Comparison of ENCODE assay signal across 9 cellular contexts in genomic region chr3:4492240-4493007, GRCh38. TPM values are rescaled to one million over a fixed set of nuclear protein-coding genes. Genes with fewer than 3 reads are reported as not detected.
A peak's percentile ranks its signal among the peaks of the same experiment; 100 is the strongest.
DNase-seq lines count a peak whose midpoint lies in the region; ATAC-seq, FAIRE-seq and TF ChIP-seq lines count a peak whose summit lies in the region.
"Had no signal": no experiment of that assay in that cellular context is flagged by ENCODE, and none has a peak within 500 bp of the region (broad histone marks: within the 10 kb centered on the region; RNA-seq: fewer than 3 reads in every experiment).

No MANE protein-coding gene starts in this region.

- no peaks in the 10 kb centered on the region for H3K9me3 ChIP-seq in upper lobe of right lung

- H3K4me1 ChIP-seq in upper lobe of right lung = peaks cover 15% of the 10 kb centered on the region

- H3K4me3 ChIP-seq in fibroblast of villous mesenchyme (ENCODE audit: low read depth, low read length) = peak overlapping the region; percentile 85
- H3K4me3 ChIP-seq in upper lobe of right lung = peak overlapping the region; percentile 76

- peaks cover 20% of the 10 kb centered on the region for H3K36me3 Mint-ChIP-seq in nephron progenitor cell (ENCODE audit: low read depth)

- DNase-seq in DMS79 (lab: John Stamatoyannopoulos, UW) (peak; percentile 65), RCC 7860 (ENCODE audit: low spot score) (peak; percentile 28), activated gamma-delta T cell (lab: John Stamatoyannopoulos, UW) (peak; percentile 10), fibroblast of villous mesenchyme (ENCODE audit: low read depth) (peak; percentile 81), nephron progenitor cell (peak; percentile 57), upper lobe of right lung (peak; percentile 79)

- ATAC-seq in HG03045 (IDR thresholded peaks at IDR 0.05; ENCODE audit: unreplicated experiment) (peak; percentile 15), upper lobe of right lung (peak; percentile 59), HG02678 (IDR thresholded peaks at IDR 0.05; ENCODE audit: unreplicated experiment) (no peak)

- H3K27ac ChIP-seq in upper lobe of right lung = peak overlapping the region; percentile 85

- H3K4me1 Mint-ChIP-seq in nephron progenitor cell = peaks cover 55% of the 10 kb centered on the region

- H3K27ac Mint-ChIP-seq in nephron progenitor cell = peak overlapping the region; percentile 91

- intact Hi-C loops in upper lobe of right lung (cut with DNase I) = no loop called here

- H3K9me3 Mint-ChIP-seq in nephron progenitor cell = no peaks in the 10 kb centered on the region

- peak overlapping the region; percentile 97 for H3K4me3 Mint-ChIP-seq in nephron progenitor cell

- no peaks in the 10 kb centered on the region for H3K36me3 ChIP-seq in upper lobe of right lung

- TF ChIP-seq CTCF in fibroblast of villous mesenchyme (IDR thresholded peaks at IDR 0.05; ENCODE audit: insufficient read depth, low read depth, low read length) (no peak), nephron progenitor cell (IDR thresholded peaks at IDR 0.05) (no peak), upper lobe of right lung (IDR thresholded peaks at IDR 0.05) (no peak)

- no peaks in the 10 kb centered on the region for H3K27me3 ChIP-seq in upper lobe of right lung

- peaks cover 3% of the 10 kb centered on the region for H3K27me3 Mint-ChIP-seq in nephron progenitor cell (ENCODE audit: low read depth, poor library complexity)

- FAIRE-seq in RCC 7860 (lab: Jason Lieb, UNC) = no peak
- FAIRE-seq: colon had no signal

RNA-seq across cellular contexts. Expression of gene ITPR1, which starts 0.7 kb away (rescaled TPM):
- total RNA-seq in fibroblast of villous mesenchyme = 13.9 and 16.4 TPM in 2 replicates
- 91.7 TPM for total RNA-seq in upper lobe of right lung

RNA-seq across cellular contexts. Expression of gene SUMF1, which starts 25.4 kb away (rescaled TPM):
- total RNA-seq in fibroblast of villous mesenchyme = 41.9 and 47.4 TPM in 2 replicates
- total RNA-seq in upper lobe of right lung = 33.3 TPM

Comparison
In these comparisons a context has a peak if more than half of its experiments do, and no peak if none do; other contexts are left out.
1. DNase-seq: peak in every context shown above with its lines; median percentile 81 in fibroblast of villous mesenchyme; 79 in upper lobe of right lung; 65 in DMS79; 57 in nephron progenitor cell; 28 in RCC 7860; 10 in activated gamma-delta T cell.